ENCODE assay signal across 12 cellular contexts in the genomic region with DNA sequence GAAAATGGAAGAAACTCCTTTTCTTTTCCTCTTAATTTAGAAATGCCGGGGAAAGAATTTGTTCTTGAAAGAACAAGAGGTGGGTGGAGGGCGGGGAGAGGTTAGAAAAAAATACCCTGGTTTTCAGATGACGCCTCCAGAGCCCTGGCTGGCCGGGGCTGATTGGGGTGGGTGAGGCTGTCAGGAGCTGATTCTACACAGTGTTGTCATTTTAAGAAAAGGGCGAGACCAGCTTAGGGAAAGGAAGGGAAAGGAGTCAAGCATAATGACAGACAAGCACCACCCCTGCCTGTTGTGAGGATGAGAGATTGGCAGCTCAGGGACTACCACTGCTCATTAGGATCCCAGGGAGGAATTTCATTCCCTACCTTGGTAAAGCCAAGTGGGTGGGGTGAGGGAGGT. TPM values are rescaled to one million over a fixed set of nuclear protein-coding genes. Genes with fewer than 3 reads are reported as not detected.
DNase-seq lines count a peak whose midpoint lies in the region; ATAC-seq and TF ChIP-seq lines count a peak whose summit lies in the region.
"Had no signal": no experiment of that assay in that cellular context is flagged by ENCODE, and none has a peak within 500 bp of the region (broad histone marks: within the 10 kb centered on the region; RNA-seq: fewer than 3 reads in every experiment).

No MANE protein-coding gene starts in this region.

- intact Hi-C loops in body of pancreas (cut with DNase I), result no loop called here
- intact Hi-C loops in gastrocnemius medialis (cut with DNase I; ENCODE audit: low total_unique reads), result no loop called here

- H3K27ac ChIP-seq in body of pancreas (peak overlapping the region in 2 of 4 donors; percentile 6 to 40), gastrocnemius medialis (peak overlapping the region; percentile 47 to 60 (median 56))

- H3K4me1 ChIP-seq in body of pancreas, result no peaks in the 10 kb centered on the region
- H3K4me1 ChIP-seq in gastrocnemius medialis, result peaks cover 14 to 21% of the 10 kb centered on the region in 2 donors

- ATAC-seq in body of pancreas (peak; percentile 47), gastrocnemius medialis (peak in 1 of 2 donors; percentile 8), HG03571 (IDR thresholded peaks at IDR 0.05; ENCODE audit: unreplicated experiment) (no peak), GM19035 (IDR thresholded peaks at IDR 0.05; ENCODE audit: unreplicated experiment) (no peak)
- ATAC-seq: left colon had no signal

- in situ Hi-C loops in gastrocnemius medialis (cut with MboI; ENCODE audit: low sequenced_read_pairs in 4 of 4), result no loop called here

- TF ChIP-seq CTCF in body of pancreas (IDR thresholded peaks at IDR 0.05), result no peak
- TF ChIP-seq CTCF in gastrocnemius medialis (IDR thresholded peaks at IDR 0.05 in 4 of 5, conservative IDR thresholded peaks at IDR 0.05 in 1 of 5), result no peak

- H3K9me3 ChIP-seq in body of pancreas (no peaks in the 10 kb centered on the region), gastrocnemius medialis (no peaks in the 10 kb centered on the region)

- H3K27me3 ChIP-seq in body of pancreas, result no peaks in the 10 kb centered on the region
- peaks cover 0 to 3% (median 0%) of the 10 kb centered on the region in 3 donors for H3K27me3 ChIP-seq in gastrocnemius medialis

- WGBS in body of pancreas, 2 donors, result 39 to 43% methylated on average over 5 of the region's 5 CpGs

- H3K4me3 ChIP-seq in body of pancreas, result no peak overlapping the region
- H3K4me3 ChIP-seq in gastrocnemius medialis, result peak overlapping the region; percentile 24 to 41 (median 30)

- TF ChIP-seq POLR2A in body of pancreas (IDR thresholded peaks at IDR 0.05) (no peak), gastrocnemius medialis (IDR thresholded peaks at IDR 0.05) (no peak)

- DNase-seq in ELR (ENCODE audit: low read depth) (peak; percentile 30), body of pancreas (peak in 1 of 4 donors; percentile 34), hepatic stellate cell (ENCODE audit: low spot score) (peak; percentile 57), gastrocnemius medialis (no peak), T1000 (lab: John Stamatoyannopoulos, UW) (no peak), activated gamma-delta T cell (lab: John Stamatoyannopoulos, UW) (no peak)
- DNase-seq: activated CD4-positive, alpha-beta memory T cell treated with anti-CD3 and anti-CD28 coated beads, Interleukin-2, amount 10 ng/mL, durations not matched to agents 7 days and 5 days; Karpas-422; left colon; OCI-M1 had no signal

- H3K36me3 ChIP-seq in body of pancreas (replicated peaks in 1 of 2; ENCODE audit: insufficient read depth in 1 of 2, low read depth in 2 of 2) (no peaks in the 10 kb centered on the region), gastrocnemius medialis (no peaks in the 10 kb centered on the region)

RNA-seq across cellular contexts. Expression of a gene that starts 9.9 kb away (rescaled TPM):
- total RNA-seq in body of pancreas, result 1 to 10 TPM in 1 of 2 donors, not detected in 1; 3.1 TPM
- 1 to 10 TPM in 2 of 4 donors, under 1 TPM in 1, not detected in 1; 0.65 to 1.9 (median 1.4) TPM for total RNA-seq in gastrocnemius medialis
- total RNA-seq: activated CD4-positive, alpha-beta memory T cell treated with anti-CD3 and anti-CD28 coated beads, Interleukin-2, amount 10 ng/mL, durations not matched to agents 7 days and 5 days had no signal

RNA-seq across cellular contexts. Expression of a gene that starts 30.5 kb away (rescaled TPM):
- total RNA-seq in body of pancreas (not detected), gastrocnemius medialis (not detected)
- total RNA-seq: activated CD4-positive, alpha-beta memory T cell treated with anti-CD3 and anti-CD28 coated beads, Interleukin-2, amount 10 ng/mL, durations not matched to agents 7 days and 5 days; left colon had no signal

Comparison
In these comparisons a context has a peak if more than half of its experiments do, and no peak if none do; other contexts are left out.
1. DNase-seq: peak in ELR (single experiment) and hepatic stellate cell (single experiment); none in gastrocnemius medialis (0 of 2), T1000 (single experiment) and activated gamma-delta T cell (single experiment).
2. H3K4me3 ChIP-seq: peak in gastrocnemius medialis (4 of 4); none in body of pancreas (0 of 2).